ENCODE assay signal across 1 cellular context in the genomic region with DNA sequence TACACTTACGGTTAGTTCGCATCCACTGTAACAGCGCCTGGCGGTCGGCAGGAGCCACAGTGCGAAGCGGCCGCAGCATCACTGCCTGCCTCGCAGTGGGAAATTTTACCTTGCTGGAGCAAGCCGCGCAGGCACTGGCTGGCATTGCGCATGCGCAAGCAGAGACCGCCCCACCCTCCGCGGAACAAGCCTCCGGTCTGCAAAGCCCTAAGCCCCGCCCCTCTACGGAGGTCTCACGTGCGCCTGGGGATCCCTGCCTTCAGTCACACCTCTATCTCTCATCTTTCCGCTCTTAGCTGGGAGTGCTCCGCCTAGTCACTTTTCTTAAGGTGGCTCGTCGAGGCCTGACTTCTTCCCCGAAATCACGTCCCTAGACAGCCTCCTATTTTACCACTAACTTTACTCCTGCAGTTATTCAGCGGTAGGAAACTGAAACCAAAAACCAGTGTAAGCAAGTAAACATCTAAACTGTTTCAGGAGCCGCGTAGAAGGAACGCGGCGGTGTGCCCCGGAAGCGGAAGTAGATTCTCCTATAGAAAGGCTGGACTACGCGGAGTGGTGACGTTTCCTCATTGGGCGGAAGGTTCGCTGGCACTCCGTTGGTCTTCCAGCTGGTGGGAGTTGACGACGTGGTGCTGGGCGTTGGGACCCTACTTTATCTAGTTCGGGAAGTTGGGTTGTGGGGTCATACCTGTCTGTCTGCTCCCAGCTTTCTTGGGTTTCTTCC.
TF ChIP-seq lines count a peak whose summit lies in the region.

Gene SRP54, plus strand, starts transcription at position 572 of the 727 bp plus-strand sequence. CDS start 13,718 bp downstream, outside the sequence.

TF ChIP-seq in HepG2, 621 proteins besides CTCF, POLR2A, EP300 and RAD21 (continued from another document and continues in another):
- TF ChIP-seq BCLAF1 (IDR thresholded peaks at IDR 0.05) = no peak
- peak; percentile 94 for TF ChIP-seq SRSF1 (optimal IDR thresholded peaks at IDR 0.05; ENCODE audit: low read depth, low read length)
- no peak; the same call in 1 of the 2 replicates for TF ChIP-seq PAWR (CRISPR knock-in tag; IDR thresholded peaks at IDR 0.05; ENCODE audit: borderline replicate concordance)
- peak; percentile 99 for TF ChIP-seq TAF1 (CRISPR knock-in tag; IDR thresholded peaks at IDR 0.05)
- peak; percentile 90 for TF ChIP-seq TFDP1 (CRISPR knock-in tag; IDR thresholded peaks at IDR 0.05; ENCODE audit: borderline replicate concordance)
- TF ChIP-seq ZSCAN20 (CRISPR knock-in tag; IDR thresholded peaks at IDR 0.05; ENCODE audit: borderline replicate concordance) = peak; percentile 86
- TF ChIP-seq TEF (CRISPR knock-in tag; IDR thresholded peaks at IDR 0.05) = peak; percentile 76
- peak; percentile 87 for TF ChIP-seq GABPA (IDR thresholded peaks at IDR 0.05; ENCODE audit: low read depth, low read length)
- TF ChIP-seq GABPA (CRISPR knock-in tag; IDR thresholded peaks at IDR 0.05; ENCODE audit: low read depth) = no peak
- peak; percentile 89; the same call in 1 of the 2 replicates for TF ChIP-seq NFE2L1 (CRISPR knock-in tag; IDR thresholded peaks at IDR 0.05; ENCODE audit: borderline replicate concordance)
- TF ChIP-seq NR2C2 (CRISPR knock-in tag; IDR thresholded peaks at IDR 0.05; ENCODE audit: borderline replicate concordance) = peak; percentile 100
- peak; percentile 99 for TF ChIP-seq CREM (IDR thresholded peaks at IDR 0.05)
- TF ChIP-seq CREM (CRISPR knock-in tag; IDR thresholded peaks at IDR 0.05) = no peak
- peak; percentile 85 for TF ChIP-seq AGO1 (IDR thresholded peaks at IDR 0.05; ENCODE audit: low read depth, low read length, poor library complexity, severe bottlenecking)
- TF ChIP-seq ZNF691 (CRISPR knock-in tag; IDR thresholded peaks at IDR 0.05; ENCODE audit: borderline replicate concordance, low read depth) = peak; percentile 97
- TF ChIP-seq ZFX (CRISPR knock-in tag; IDR thresholded peaks at IDR 0.05; ENCODE audit: low read depth) = peak; percentile 86
- TF ChIP-seq CEBPZ (IDR thresholded peaks at IDR 0.05; ENCODE audit: low read length) = no peak
- TF ChIP-seq, protein P1, sequence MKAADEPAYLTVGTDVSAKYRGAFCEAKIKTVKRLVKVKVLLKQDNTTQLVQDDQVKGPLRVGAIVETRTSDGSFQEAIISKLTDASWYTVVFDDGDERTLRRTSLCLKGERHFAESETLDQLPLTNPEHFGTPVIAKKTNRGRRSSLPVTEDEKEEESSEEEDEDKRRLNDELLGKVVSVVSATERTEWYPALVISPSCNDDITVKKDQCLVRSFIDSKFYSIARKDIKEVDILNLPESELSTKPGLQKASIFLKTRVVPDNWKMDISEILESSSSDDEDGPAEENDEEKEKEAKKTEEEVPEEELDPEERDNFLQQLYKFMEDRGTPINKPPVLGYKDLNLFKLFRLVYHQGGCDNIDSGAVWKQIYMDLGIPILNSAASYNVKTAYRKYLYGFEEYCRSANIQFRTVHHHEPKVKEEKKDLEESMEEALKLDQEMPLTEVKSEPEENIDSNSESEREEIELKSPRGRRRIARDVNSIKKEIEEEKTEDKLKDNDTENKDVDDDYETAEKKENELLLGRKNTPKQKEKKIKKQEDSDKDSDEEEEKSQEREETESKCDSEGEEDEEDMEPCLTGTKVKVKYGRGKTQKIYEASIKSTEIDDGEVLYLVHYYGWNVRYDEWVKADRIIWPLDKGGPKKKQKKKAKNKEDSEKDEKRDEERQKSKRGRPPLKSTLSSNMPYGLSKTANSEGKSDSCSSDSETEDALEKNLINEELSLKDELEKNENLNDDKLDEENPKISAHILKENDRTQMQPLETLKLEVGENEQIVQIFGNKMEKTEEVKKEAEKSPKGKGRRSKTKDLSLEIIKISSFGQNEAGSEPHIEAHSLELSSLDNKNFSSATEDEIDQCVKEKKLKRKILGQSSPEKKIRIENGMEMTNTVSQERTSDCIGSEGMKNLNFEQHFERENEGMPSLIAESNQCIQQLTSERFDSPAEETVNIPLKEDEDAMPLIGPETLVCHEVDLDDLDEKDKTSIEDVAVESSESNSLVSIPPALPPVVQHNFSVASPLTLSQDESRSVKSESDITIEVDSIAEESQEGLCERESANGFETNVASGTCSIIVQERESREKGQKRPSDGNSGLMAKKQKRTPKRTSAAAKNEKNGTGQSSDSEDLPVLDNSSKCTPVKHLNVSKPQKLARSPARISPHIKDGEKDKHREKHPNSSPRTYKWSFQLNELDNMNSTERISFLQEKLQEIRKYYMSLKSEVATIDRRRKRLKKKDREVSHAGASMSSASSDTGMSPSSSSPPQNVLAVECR (CRISPR knock-in tag; IDR thresholded peaks at IDR 0.05; ENCODE audit: borderline replicate concordance) = peak; percentile 100
- peak; percentile 83; the same call in 1 of the 2 replicates for TF ChIP-seq HDAC6 (IDR thresholded peaks at IDR 0.05; ENCODE audit: low read depth, low read length)
- no peak; the same call in 1 of the 2 replicates for TF ChIP-seq TRAFD1 (CRISPR knock-in tag; IDR thresholded peaks at IDR 0.05; ENCODE audit: borderline replicate concordance)
- peak; percentile 90 for TF ChIP-seq ZNF451 (CRISPR knock-in tag; IDR thresholded peaks at IDR 0.05)
- peak; percentile 92; the same call in 1 of the 2 replicates for TF ChIP-seq MTA1 (CRISPR knock-in tag; IDR thresholded peaks at IDR 0.05; ENCODE audit: borderline replicate concordance)
- TF ChIP-seq, protein P2, sequence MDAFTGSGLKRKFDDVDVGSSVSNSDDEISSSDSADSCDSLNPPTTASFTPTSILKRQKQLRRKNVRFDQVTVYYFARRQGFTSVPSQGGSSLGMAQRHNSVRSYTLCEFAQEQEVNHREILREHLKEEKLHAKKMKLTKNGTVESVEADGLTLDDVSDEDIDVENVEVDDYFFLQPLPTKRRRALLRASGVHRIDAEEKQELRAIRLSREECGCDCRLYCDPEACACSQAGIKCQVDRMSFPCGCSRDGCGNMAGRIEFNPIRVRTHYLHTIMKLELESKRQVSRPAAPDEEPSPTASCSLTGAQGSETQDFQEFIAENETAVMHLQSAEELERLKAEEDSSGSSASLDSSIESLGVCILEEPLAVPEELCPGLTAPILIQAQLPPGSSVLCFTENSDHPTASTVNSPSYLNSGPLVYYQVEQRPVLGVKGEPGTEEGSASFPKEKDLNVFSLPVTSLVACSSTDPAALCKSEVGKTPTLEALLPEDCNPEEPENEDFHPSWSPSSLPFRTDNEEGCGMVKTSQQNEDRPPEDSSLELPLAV (CRISPR knock-in tag; conservative IDR thresholded peaks at IDR 0.05; ENCODE audit: low read depth) = no peak
- peak; percentile 98 for TF ChIP-seq KLF12 (CRISPR knock-in tag; IDR thresholded peaks at IDR 0.05; ENCODE audit: borderline replicate concordance)
- no peak; the same call in 1 of the 2 replicates for TF ChIP-seq GPN1 (CRISPR knock-in tag; IDR thresholded peaks at IDR 0.05; ENCODE audit: borderline replicate concordance)
- TF ChIP-seq SETDB1 (CRISPR knock-in tag; IDR thresholded peaks at IDR 0.05; ENCODE audit: borderline replicate concordance) = no peak
- TF ChIP-seq, protein P3, sequence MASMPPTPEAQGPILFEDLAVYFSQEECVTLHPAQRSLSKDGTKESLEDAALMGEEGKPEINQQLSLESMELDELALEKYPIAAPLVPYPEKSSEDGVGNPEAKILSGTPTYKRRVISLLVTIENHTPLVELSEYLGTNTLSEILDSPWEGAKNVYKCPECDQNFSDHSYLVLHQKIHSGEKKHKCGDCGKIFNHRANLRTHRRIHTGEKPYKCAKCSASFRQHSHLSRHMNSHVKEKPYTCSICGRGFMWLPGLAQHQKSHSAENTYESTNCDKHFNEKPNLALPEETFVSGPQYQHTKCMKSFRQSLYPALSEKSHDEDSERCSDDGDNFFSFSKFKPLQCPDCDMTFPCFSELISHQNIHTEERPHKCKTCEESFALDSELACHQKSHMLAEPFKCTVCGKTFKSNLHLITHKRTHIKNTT (CRISPR knock-in tag; IDR thresholded peaks at IDR 0.05) = no peak
- no peak for TF ChIP-seq CEBPB (IDR thresholded peaks at IDR 0.05; ENCODE audit: borderline replicate concordance, low read depth, low read length)
- TF ChIP-seq CBX2 (IDR thresholded peaks at IDR 0.05; ENCODE audit: low read depth, low read length) = no peak
- no peak; the same call in none of the 2 replicates for TF ChIP-seq CBX2 (CRISPR knock-in tag; IDR thresholded peaks at IDR 0.05; ENCODE audit: low read depth)
- peak; percentile 100; the same call in 1 of the 2 replicates for TF ChIP-seq ZSCAN5A (CRISPR knock-in tag; IDR thresholded peaks at IDR 0.05; ENCODE audit: borderline replicate concordance)
- peak; percentile 98 for TF ChIP-seq NAIF1 (CRISPR knock-in tag; IDR thresholded peaks at IDR 0.05; ENCODE audit: borderline replicate concordance)
- TF ChIP-seq ZNF768 (CRISPR knock-in tag; IDR thresholded peaks at IDR 0.05) = peak; percentile 92; the same call in 1 of the 2 replicates
